In the genomic region with DNA sequence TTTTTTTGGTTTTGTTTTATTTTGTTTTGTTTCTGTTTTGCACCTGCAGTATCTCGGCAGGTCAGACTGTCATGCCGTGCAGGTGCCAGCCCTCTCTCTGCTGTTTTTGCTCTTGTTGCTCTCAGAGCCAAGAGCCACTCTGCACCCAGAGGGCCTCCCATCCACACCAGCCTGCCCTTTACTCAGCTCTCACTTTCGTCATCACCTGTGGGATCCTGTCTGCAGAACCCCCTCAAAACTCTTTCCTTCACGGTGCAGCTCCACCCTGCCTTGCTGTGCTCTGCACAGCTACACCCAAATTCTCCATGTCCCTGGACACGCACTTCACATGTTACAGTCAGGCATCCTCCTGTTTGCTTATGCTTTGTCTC, we compare ENCODE assay signal across 18 cellular contexts. TPM values are rescaled to one million over a fixed set of nuclear protein-coding genes. Genes with fewer than 3 reads are reported as not detected.
DNase-seq lines count a peak whose midpoint lies in the region; ATAC-seq and TF ChIP-seq lines count a peak whose summit lies in the region.
"Had no signal": no experiment of that assay in that cellular context is flagged by ENCODE, and none has a peak within 500 bp of the region (broad histone marks: within the 10 kb centered on the region; RNA-seq: fewer than 3 reads in every experiment).

No MANE protein-coding gene starts in this region.

- ATAC-seq in Right ventricle myocardium superior (ENCODE audit: poor library complexity) = no peak
- no peak for ATAC-seq in stimulated activated memory B cell treated with anti-CD40 and anti-IgM and Interleukin-4, amounts not matched to agents 10 μg/mL and 1 μg/mL and 100 μg/mL, for 72 hours
- ATAC-seq: A549, HCT116 had no signal

- H3K9me3 ChIP-seq in left ventricle myocardium inferior (replicated peaks) = no peaks in the 10 kb centered on the region
- H3K9me3 ChIP-seq: A549, tibial nerve had no signal

- no peaks in the 10 kb centered on the region for H3K27me3 Mint-ChIP-seq in nephron (ENCODE audit: low read depth)
- H3K27me3 Mint-ChIP-seq in stimulated activated memory B cell treated with anti-CD40 and anti-IgM and Interleukin-4, amounts not matched to agents 10 μg/mL and 1 μg/mL and 100 μg/mL, for 72 hours = peaks cover 11% of the 10 kb centered on the region

- H3K4me1 Mint-ChIP-seq in nephron = peaks cover 29% of the 10 kb centered on the region
- H3K4me1 Mint-ChIP-seq in stimulated activated memory B cell treated with anti-CD40 and anti-IgM and Interleukin-4, amounts not matched to agents 10 μg/mL and 1 μg/mL and 100 μg/mL, for 72 hours = no peaks in the 10 kb centered on the region
- H3K4me1 Mint-ChIP-seq: activated CD4-positive, alpha-beta memory T cell treated with anti-CD3 and anti-CD28 coated beads, Interleukin-2, amount 10 ng/mL, durations not matched to agents 7 days and 5 days had no signal

- H3K27me3 ChIP-seq in left ventricle myocardium inferior (ENCODE audit: low read depth) = peaks cover 13% of the 10 kb centered on the region
- H3K27me3 ChIP-seq: tibial nerve had no signal

- intact Hi-C loops in left ventricle myocardium inferior (cut with micrococcal nuclease) = no loop called here
- intact Hi-C loops in Right ventricle myocardium superior (cut with DNase I) = no loop called here

- 46% methylated on average over 5 of the region's 5 CpGs for WGBS in urinary bladder

- DNase-seq in left ventricle myocardium inferior (no peak), Right ventricle myocardium superior (no peak), DMS79 (lab: John Stamatoyannopoulos, UW) (no peak)
- DNase-seq: activated CD4-positive, alpha-beta memory T cell treated with anti-CD3 and anti-CD28 coated beads, Interleukin-2, amount 10 ng/mL, durations not matched to agents 7 days and 5 days; DMS79 treated with DMSO at 0.1 percent for 48 hours; foreskin melanocyte; NCI-H2107; NCI-H748 treated with DMSO at 0.1 percent for 48 hours; SW 1271 had no signal

- H3K27ac Mint-ChIP-seq in nephron = peak overlapping the region; percentile 20 to 46 (median 34)
- H3K27ac Mint-ChIP-seq in stimulated activated memory B cell treated with anti-CD40 and anti-IgM and Interleukin-4, amounts not matched to agents 10 μg/mL and 1 μg/mL and 100 μg/mL, for 72 hours = no peak overlapping the region
- H3K27ac Mint-ChIP-seq: activated CD4-positive, alpha-beta memory T cell treated with anti-CD3 and anti-CD28 coated beads, Interleukin-2, amount 10 ng/mL, durations not matched to agents 7 days and 5 days had no signal

- peak overlapping the region; percentile 56 for H3K4me3 ChIP-seq in left ventricle myocardium inferior
- H3K4me3 ChIP-seq in urinary bladder (ENCODE audit: low read depth, low read length) = peak overlapping the region; percentile 2
- H3K4me3 ChIP-seq: A549 had no signal

- H3K4me1 ChIP-seq in left ventricle myocardium inferior (peaks cover 14% of the 10 kb centered on the region), urinary bladder (ENCODE audit: insufficient read depth) (no peaks in the 10 kb centered on the region)
- H3K4me1 ChIP-seq: A549 had no signal

- no peaks in the 10 kb centered on the region for H3K9me3 Mint-ChIP-seq in nephron
- no peaks in the 10 kb centered on the region for H3K9me3 Mint-ChIP-seq in stimulated activated memory B cell treated with anti-CD40 and anti-IgM and Interleukin-4, amounts not matched to agents 10 μg/mL and 1 μg/mL and 100 μg/mL, for 72 hours
- H3K9me3 Mint-ChIP-seq: activated CD4-positive, alpha-beta memory T cell treated with anti-CD3 and anti-CD28 coated beads, Interleukin-2, amount 10 ng/mL, durations not matched to agents 7 days and 5 days had no signal

- H3K36me3 ChIP-seq in left ventricle myocardium inferior (no peaks in the 10 kb centered on the region), urinary bladder (ENCODE audit: insufficient read depth) (no peaks in the 10 kb centered on the region)
- H3K36me3 ChIP-seq: tibial nerve had no signal

- peak overlapping the region; percentile 52 for H3K27ac ChIP-seq in left ventricle myocardium inferior (replicated peaks)
- no peak overlapping the region for H3K27ac ChIP-seq in urinary bladder (ENCODE audit: low read depth)
- H3K27ac ChIP-seq: A549 had no signal

- H3K36me3 Mint-ChIP-seq in nephron (ENCODE audit: low read depth) = no peaks in the 10 kb centered on the region
- H3K36me3 Mint-ChIP-seq in stimulated activated memory B cell treated with anti-CD40 and anti-IgM and Interleukin-4, amounts not matched to agents 10 μg/mL and 1 μg/mL and 100 μg/mL, for 72 hours = peaks cover 11% of the 10 kb centered on the region
- H3K36me3 Mint-ChIP-seq: CD14-positive monocyte had no signal

- TF ChIP-seq CTCF in left ventricle myocardium inferior (IDR thresholded peaks at IDR 0.05; ENCODE audit: borderline replicate concordance) = no peak
- TF ChIP-seq CTCF in nephron (IDR thresholded peaks at IDR 0.05; ENCODE audit: unreplicated experiment in 3 of 3) = no peak

- no peak overlapping the region for H3K4me3 Mint-ChIP-seq in nephron
- no peak overlapping the region for H3K4me3 Mint-ChIP-seq in stimulated activated memory B cell treated with anti-CD40 and anti-IgM and Interleukin-4, amounts not matched to agents 10 μg/mL and 1 μg/mL and 100 μg/mL, for 72 hours
- H3K4me3 Mint-ChIP-seq: activated CD4-positive, alpha-beta memory T cell treated with anti-CD3 and anti-CD28 coated beads, Interleukin-2, amount 10 ng/mL, durations not matched to agents 7 days and 5 days; CD14-positive monocyte had no signal

RNA-seq across cellular contexts. Expression of gene AOC3, which starts 2.6 kb away (rescaled TPM):
- 7.6 TPM for total RNA-seq in left ventricle myocardium inferior
- 8.3 TPM for total RNA-seq in Right ventricle myocardium superior
- 40.6 TPM for total RNA-seq in urinary bladder
- polyA plus RNA-seq in urinary bladder = 319 TPM
- polyA plus RNA-seq: CD14-positive monocyte had no signal

RNA-seq across cellular contexts. Expression of gene AOC2, which starts 9.2 kb away (rescaled TPM):
- total RNA-seq in left ventricle myocardium inferior (0.44 TPM), Right ventricle myocardium superior (0.32 TPM), urinary bladder (0.42 TPM)
- 2.1 TPM for polyA plus RNA-seq in urinary bladder

RNA-seq across cellular contexts. Expression of gene PSME3, which starts 20.4 kb away (rescaled TPM):
- total RNA-seq in left ventricle myocardium inferior (62.6 TPM), Right ventricle myocardium superior (74.7 TPM), urinary bladder (31.1 TPM)
- 79.7 TPM for polyA plus RNA-seq in urinary bladder

RNA-seq across cellular contexts. Expression of gene BECN1, which starts 29.5 kb away (rescaled TPM):
- total RNA-seq in left ventricle myocardium inferior (80.8 TPM), Right ventricle myocardium superior (78.0 TPM), urinary bladder (51.4 TPM)
- 82.7 TPM for polyA plus RNA-seq in urinary bladder

RNA-seq across cellular contexts. Expression of gene G6PC1, which starts 47.0 kb away (rescaled TPM):
- total RNA-seq in left ventricle myocardium inferior (not detected), Right ventricle myocardium superior (not detected), urinary bladder (not detected)
- 0.15 TPM for polyA plus RNA-seq in urinary bladder
- total RNA-seq: activated CD4-positive, alpha-beta memory T cell treated with anti-CD3 and anti-CD28 coated beads, Interleukin-2, amount 10 ng/mL, durations not matched to agents 7 days and 5 days; lung microvascular endothelial cell; tibial nerve had no signal
- polyA plus RNA-seq: A549, CD14-positive monocyte, neural cell had no signal
